ENCODE assay signal across 1 cellular context in the genomic region with DNA sequence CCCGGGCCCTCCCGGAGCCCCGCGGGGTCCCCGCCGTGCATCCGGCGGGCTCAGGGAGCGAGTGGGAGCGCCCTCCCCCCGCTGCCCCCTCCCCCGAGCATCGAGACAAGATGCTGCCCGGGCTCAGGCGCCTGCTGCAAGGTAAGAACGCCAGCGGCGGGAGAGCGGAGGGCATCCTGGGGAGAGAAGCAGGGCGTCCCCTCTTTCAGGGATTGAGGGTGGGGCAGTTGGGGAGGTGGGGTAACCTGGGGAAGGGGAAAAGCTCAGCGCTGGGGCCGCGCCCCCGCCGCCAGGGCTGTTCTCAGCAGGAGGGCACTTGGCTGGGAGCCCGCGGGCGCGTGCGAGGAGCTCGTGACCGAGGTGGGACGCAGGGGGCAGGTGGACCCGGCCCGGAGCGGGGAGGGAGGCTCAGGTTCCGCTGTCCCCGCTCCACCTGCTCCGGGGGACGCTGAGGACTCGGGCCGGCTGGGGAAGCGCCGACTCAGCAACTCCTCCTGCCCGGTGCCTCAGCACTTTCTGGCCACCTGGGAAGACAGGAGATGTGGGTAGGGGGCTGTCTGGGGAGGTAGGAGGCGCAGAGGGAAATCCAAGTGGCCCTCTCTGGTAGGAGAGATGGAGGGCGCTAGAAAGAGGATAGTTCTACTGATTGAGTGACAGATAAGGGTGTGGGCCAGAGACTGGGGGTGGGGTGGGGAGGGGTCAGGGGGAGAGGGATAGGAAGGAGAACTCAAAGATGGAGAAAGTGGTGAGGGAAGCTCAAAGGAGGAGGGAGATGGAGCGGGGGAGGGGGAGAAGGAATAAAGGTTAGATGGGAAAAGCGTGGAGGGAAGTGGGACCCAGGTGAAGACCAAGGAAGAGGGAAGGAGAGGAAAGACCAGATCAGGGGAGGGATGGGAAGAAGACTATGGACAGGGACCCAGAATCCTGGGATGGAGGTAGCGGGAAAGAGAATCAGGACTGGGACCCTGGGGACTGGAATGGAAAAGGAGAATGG.
TF ChIP-seq lines count a peak whose summit lies in the region.

No MANE protein-coding gene starts in this region.

TF ChIP-seq in H1, 55 proteins besides CTCF, POLR2A, EP300 and RAD21:
- TF ChIP-seq KDM4A (IDR thresholded peaks at IDR 0.05; ENCODE audit: low read depth, low read length, severe bottlenecking) (peak; percentile 62), SP4 (IDR thresholded peaks at IDR 0.05; ENCODE audit: low read length) (no peak), BRCA1 (IDR thresholded peaks at IDR 0.05; ENCODE audit: low read depth, low read length) (no peak), SIRT6 (IDR thresholded peaks at IDR 0.05; ENCODE audit: low read length) (no peak), NANOG (IDR thresholded peaks at IDR 0.05; ENCODE audit: insufficient read depth, low read depth, low read length, poor library complexity, severe bottlenecking) (no peak), SRF (IDR thresholded peaks at IDR 0.05; ENCODE audit: low read depth, low read length) (no peak), JUN (IDR thresholded peaks at IDR 0.05; ENCODE audit: low read depth, low read length) (no peak), TAF1 (IDR thresholded peaks at IDR 0.05; ENCODE audit: low read depth, low read length) (no peak), HDAC2 (IDR thresholded peaks at IDR 0.05; ENCODE audit: borderline replicate concordance in 1 of 2, low read depth in 2 of 2, low read length in 2 of 2) (peak in 1 of 2 experiments; percentile 50; a peak in 1 of 4 replicates), EGR1 (IDR thresholded peaks at IDR 0.05; ENCODE audit: borderline replicate concordance, low read depth, low read length) (peak; percentile 25; the same call in 1 of the 2 replicates), RXRA (IDR thresholded peaks at IDR 0.05; ENCODE audit: insufficient read depth, low read depth, low read length) (no peak), HDAC6 (IDR thresholded peaks at IDR 0.05; ENCODE audit: low read depth, low read length) (no peak), GTF2F1 (IDR thresholded peaks at IDR 0.05; ENCODE audit: borderline replicate concordance, low read depth, low read length) (no peak), MAFK (IDR thresholded peaks at IDR 0.05; ENCODE audit: low read depth, low read length) (peak; percentile 87; the same call in 1 of the 2 replicates), SP1 (IDR thresholded peaks at IDR 0.05; ENCODE audit: low read depth, low read length) (no peak), SP2 (IDR thresholded peaks at IDR 0.05; ENCODE audit: low read length) (no peak), CHD2 (IDR thresholded peaks at IDR 0.05; ENCODE audit: low read length) (no peak), TCF12 (IDR thresholded peaks at IDR 0.05; ENCODE audit: low read depth, low read length) (no peak), ZNF274 (IDR thresholded peaks at IDR 0.05; ENCODE audit: borderline replicate concordance, extremely low read depth, low read length) (no peak), RFX5 (IDR thresholded peaks at IDR 0.05; ENCODE audit: borderline replicate concordance, low read depth, low read length) (no peak), TBP (IDR thresholded peaks at IDR 0.05; ENCODE audit: low read depth, low read length) (0 out of 2 replicates have a peak, but pooled peaks have one; percentile 11), CHD1 (IDR thresholded peaks at IDR 0.05; ENCODE audit: low read depth, low read length) (no peak), CBX8 (IDR thresholded peaks at IDR 0.05; ENCODE audit: borderline replicate concordance, low read depth, low read length) (no peak), KDM5A (IDR thresholded peaks at IDR 0.05; ENCODE audit: low read length) (no peak), EZH2 (IDR thresholded peaks at IDR 0.05; ENCODE audit: low read depth, low read length, severe bottlenecking) (no peak), SAP30 (IDR thresholded peaks at IDR 0.05; ENCODE audit: insufficient read depth, insufficient replicate concordance, low read length) (no peak), KDM1A (IDR thresholded peaks at IDR 0.05; ENCODE audit: borderline replicate concordance, low read length) (0 out of 2 replicates have a peak, but pooled peaks have one; percentile 11), CEBPB (IDR thresholded peaks at IDR 0.05; ENCODE audit: low read depth, low read length) (no peak), ASH2L (IDR thresholded peaks at IDR 0.05; ENCODE audit: low read length) (no peak), CBX5 (IDR thresholded peaks at IDR 0.05; ENCODE audit: low read depth, low read length) (no peak), SIN3A (conservative IDR thresholded peaks at IDR 0.05 in 1 of 2, IDR thresholded peaks at IDR 0.05 in 1 of 2; ENCODE audit: low read depth in 1 of 2, low read length in 2 of 2) (0 out of 4 replicates have a peak, but pooled peaks of 1 of the 2 experiments have one; percentile 60), BACH1 (IDR thresholded peaks at IDR 0.05; ENCODE audit: low read length) (peak; percentile 95)
- TF ChIP-seq, protein P1, sequence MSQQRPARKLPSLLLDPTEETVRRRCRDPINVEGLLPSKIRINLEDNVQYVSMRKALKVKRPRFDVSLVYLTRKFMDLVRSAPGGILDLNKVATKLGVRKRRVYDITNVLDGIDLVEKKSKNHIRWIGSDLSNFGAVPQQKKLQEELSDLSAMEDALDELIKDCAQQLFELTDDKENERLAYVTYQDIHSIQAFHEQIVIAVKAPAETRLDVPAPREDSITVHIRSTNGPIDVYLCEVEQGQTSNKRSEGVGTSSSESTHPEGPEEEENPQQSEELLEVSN (IDR thresholded peaks at IDR 0.05) = peak; percentile 19; the same call in 1 of the 2 replicates
- TF ChIP-seq, protein P2, sequence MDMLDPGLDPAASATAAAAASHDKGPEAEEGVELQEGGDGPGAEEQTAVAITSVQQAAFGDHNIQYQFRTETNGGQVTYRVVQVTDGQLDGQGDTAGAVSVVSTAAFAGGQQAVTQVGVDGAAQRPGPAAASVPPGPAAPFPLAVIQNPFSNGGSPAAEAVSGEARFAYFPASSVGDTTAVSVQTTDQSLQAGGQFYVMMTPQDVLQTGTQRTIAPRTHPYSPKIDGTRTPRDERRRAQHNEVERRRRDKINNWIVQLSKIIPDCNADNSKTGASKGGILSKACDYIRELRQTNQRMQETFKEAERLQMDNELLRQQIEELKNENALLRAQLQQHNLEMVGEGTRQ (IDR thresholded peaks at IDR 0.05; ENCODE audit: low read length) = no peak
- TF ChIP-seq, protein P3, sequence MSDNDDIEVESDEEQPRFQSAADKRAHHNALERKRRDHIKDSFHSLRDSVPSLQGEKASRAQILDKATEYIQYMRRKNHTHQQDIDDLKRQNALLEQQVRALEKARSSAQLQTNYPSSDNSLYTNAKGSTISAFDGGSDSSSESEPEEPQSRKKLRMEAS (IDR thresholded peaks at IDR 0.05) = peak; percentile 9
